1 cellular context compared by ENCODE assay signal in the genomic region with DNA sequence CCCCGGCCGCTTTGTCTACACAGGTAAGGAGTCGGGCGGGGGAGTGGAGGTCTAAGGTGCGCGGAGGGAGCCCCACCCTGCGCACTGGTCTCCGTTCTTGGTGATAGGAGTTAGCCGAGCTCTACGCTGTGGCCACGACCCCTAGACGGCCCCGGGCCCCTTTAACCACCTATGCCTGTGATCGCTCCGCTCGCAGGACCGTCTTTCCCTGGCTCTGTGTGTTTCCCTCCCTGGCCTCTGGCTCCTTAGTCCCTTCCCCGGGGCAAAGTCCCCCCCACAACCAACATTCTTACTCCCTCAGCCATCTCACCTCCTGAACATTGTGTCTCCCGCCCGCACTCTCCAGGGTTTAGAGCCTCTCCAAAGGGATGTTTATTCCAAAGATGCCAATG.
TF ChIP-seq lines count a peak whose summit lies in the region.

No MANE protein-coding gene starts in this region.

TF ChIP-seq in GM23338, 12 proteins besides CTCF, POLR2A, EP300 and RAD21 (continued from another document):
- TF ChIP-seq EZH2phosphoT487 (IDR thresholded peaks at IDR 0.05; ENCODE audit: unreplicated experiment) (no peak), STAT1 (IDR thresholded peaks at IDR 0.05; ENCODE audit: unreplicated experiment) (no peak)
TF ChIP-seq in GM23338: peak in this region for 0.
